Comparison of ENCODE assay signal across 7 cellular contexts in the genomic region with DNA sequence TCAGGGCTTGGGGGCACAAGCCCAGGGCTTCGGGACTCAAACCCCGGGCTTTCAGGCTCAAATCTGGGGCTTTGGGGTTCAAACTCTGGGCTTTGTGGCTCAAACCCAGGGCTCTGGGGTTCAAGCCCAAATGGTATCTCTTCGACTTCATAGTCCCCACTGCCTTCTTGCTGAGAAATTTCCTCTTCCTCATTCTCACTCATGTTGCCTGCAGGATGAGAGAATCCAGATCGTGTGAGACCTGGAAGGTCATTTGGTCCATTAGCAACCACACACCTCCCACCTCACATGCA. TPM values are rescaled to one million over a fixed set of nuclear protein-coding genes. Genes with fewer than 3 reads are reported as not detected.
DNase-seq lines count a peak whose midpoint lies in the region; ATAC-seq and TF ChIP-seq lines count a peak whose summit lies in the region.

No MANE protein-coding gene starts in this region.

- CTCF ChIA-PET in activated CD8-positive, alpha-beta T cell treated with anti-CD3 and anti-CD28 coated beads for 36 hours (lab: Charles Lee), result interaction anchor here (0.8 to 2.5 kb wide), 5 partner anchors 10 to 148 kb away, joined by 3 to 9 read pairs (median 6); partner anchors contain the start of gene DCTPP1

- H3K27me3 ChIP-seq in iPS-15b (ENCODE audit: control insufficient read depth, insufficient read depth, low read length), result no peaks in the 10 kb centered on the region

- no peak overlapping the region for H3K9ac ChIP-seq in iPS-15b (ENCODE audit: low read depth, low read length)

- no peak for DNase-seq in HFFc6
- DNase-seq in activated CD8-positive, alpha-beta T cell treated with anti-CD3 and anti-CD28 coated beads for 36 hours, result no peak

- intact Hi-C loops in activated CD8-positive, alpha-beta T cell treated with anti-CD3 and anti-CD28 coated beads for 36 hours (cut with micrococcal nuclease), result no loop called here

- H3K4me1 ChIP-seq in iPS-15b (ENCODE audit: control insufficient read depth, insufficient read depth, low read length), result peaks cover 8% of the 10 kb centered on the region

- peak overlapping the region; percentile 80 for H3K27ac Mint-ChIP-seq in HFFc6
- peak overlapping the region; percentile 66 for H3K27ac Mint-ChIP-seq in activated CD8-positive, alpha-beta T cell treated with anti-CD3 and anti-CD28 coated beads for 36 hours
- no peak overlapping the region for H3K27ac Mint-ChIP-seq in stimulated activated memory B cell treated with anti-CD40 and anti-IgM and Interleukin-4, amounts not matched to agents 10 μg/mL and 1 μg/mL and 100 μg/mL, for 72 hours

- no peak for ATAC-seq in activated CD8-positive, alpha-beta T cell treated with anti-CD3 and anti-CD28 coated beads for 36 hours
- no peak for ATAC-seq in stimulated activated memory B cell treated with anti-CD40 and anti-IgM and Interleukin-4, amounts not matched to agents 10 μg/mL and 1 μg/mL and 100 μg/mL, for 72 hours
- ATAC-seq in HG02678 (IDR thresholded peaks at IDR 0.05; ENCODE audit: unreplicated experiment), result no peak
- no peak for ATAC-seq in HG03139 (IDR thresholded peaks at IDR 0.05; ENCODE audit: unreplicated experiment)
- ATAC-seq in HG02973 (IDR thresholded peaks at IDR 0.05; ENCODE audit: unreplicated experiment), result no peak

- H3K9me3 Mint-ChIP-seq in HFFc6, result no peaks in the 10 kb centered on the region
- no peaks in the 10 kb centered on the region for H3K9me3 Mint-ChIP-seq in activated CD8-positive, alpha-beta T cell treated with anti-CD3 and anti-CD28 coated beads for 36 hours
- H3K9me3 Mint-ChIP-seq in stimulated activated memory B cell treated with anti-CD40 and anti-IgM and Interleukin-4, amounts not matched to agents 10 μg/mL and 1 μg/mL and 100 μg/mL, for 72 hours, result no peaks in the 10 kb centered on the region

- peaks cover 2% of the 10 kb centered on the region for H3K36me3 ChIP-seq in iPS-15b (ENCODE audit: control insufficient read depth, insufficient read depth, low read length)

- peaks cover 16% of the 10 kb centered on the region for H3K4me1 Mint-ChIP-seq in HFFc6 (ENCODE audit: low read depth)
- H3K4me1 Mint-ChIP-seq in activated CD8-positive, alpha-beta T cell treated with anti-CD3 and anti-CD28 coated beads for 36 hours (ENCODE audit: low read depth), result peaks cover 27% of the 10 kb centered on the region
- peaks cover 34% of the 10 kb centered on the region for H3K4me1 Mint-ChIP-seq in stimulated activated memory B cell treated with anti-CD40 and anti-IgM and Interleukin-4, amounts not matched to agents 10 μg/mL and 1 μg/mL and 100 μg/mL, for 72 hours

- TF ChIP-seq CTCF in HFFc6 (IDR thresholded peaks at IDR 0.05), result no peak
- no peak for TF ChIP-seq CTCF in activated CD8-positive, alpha-beta T cell treated with anti-CD3 and anti-CD28 coated beads for 36 hours (IDR thresholded peaks at IDR 0.05)

- H3K9me3 ChIP-seq in iPS-15b (ENCODE audit: control insufficient read depth, insufficient read depth, low read length), result no peaks in the 10 kb centered on the region

- peak overlapping the region; percentile 88 for H3K4me3 Mint-ChIP-seq in HFFc6
- H3K4me3 Mint-ChIP-seq in activated CD8-positive, alpha-beta T cell treated with anti-CD3 and anti-CD28 coated beads for 36 hours, result peak overlapping the region; percentile 71
- H3K4me3 Mint-ChIP-seq in stimulated activated memory B cell treated with anti-CD40 and anti-IgM and Interleukin-4, amounts not matched to agents 10 μg/mL and 1 μg/mL and 100 μg/mL, for 72 hours, result peak overlapping the region; percentile 77

- no peaks in the 10 kb centered on the region; the same call in 1 of the 2 replicates for H3K27me3 Mint-ChIP-seq in HFFc6 (ENCODE audit: insufficient read depth)
- no peaks in the 10 kb centered on the region for H3K27me3 Mint-ChIP-seq in activated CD8-positive, alpha-beta T cell treated with anti-CD3 and anti-CD28 coated beads for 36 hours
- H3K27me3 Mint-ChIP-seq in stimulated activated memory B cell treated with anti-CD40 and anti-IgM and Interleukin-4, amounts not matched to agents 10 μg/mL and 1 μg/mL and 100 μg/mL, for 72 hours, result no peaks in the 10 kb centered on the region

- 0 out of 2 replicates have a peak, but pooled peaks cover 6% of the 10 kb centered on the region for H3K36me3 Mint-ChIP-seq in HFFc6 (ENCODE audit: low read depth)
- H3K36me3 Mint-ChIP-seq in activated CD8-positive, alpha-beta T cell treated with anti-CD3 and anti-CD28 coated beads for 36 hours (ENCODE audit: low read depth), result peaks cover 7% of the 10 kb centered on the region
- peaks cover 15% of the 10 kb centered on the region for H3K36me3 Mint-ChIP-seq in stimulated activated memory B cell treated with anti-CD40 and anti-IgM and Interleukin-4, amounts not matched to agents 10 μg/mL and 1 μg/mL and 100 μg/mL, for 72 hours

- H3K4me3 ChIP-seq in iPS-15b (ENCODE audit: low read depth, low read length), result peak overlapping the region; percentile 62

- POLR2A ChIA-PET in activated CD8-positive, alpha-beta T cell treated with anti-CD3 and anti-CD28 coated beads for 36 hours (lab: Charles Lee), result interaction anchor here (1.0 to 1.8 kb wide), 6 partner anchors 8 to 54 kb away, joined by 3 to 6 read pairs (median 4); partner anchors contain the start of genes ITGAL and ZNF747

RNA-seq across cellular contexts. Expression of gene ZNF768, which starts 0.6 kb away (rescaled TPM):
- total RNA-seq in HFFc6 (2021; fragmentation: NEBNext Ultra II Directional; extraction: Animal tissue kit (Norgen Biotek cat#: 25700)), result 10 to 100 TPM; 19.8 to 22.8 (median 20.8) TPM
- total RNA-seq in activated CD8-positive, alpha-beta T cell treated with anti-CD3 and anti-CD28 coated beads for 36 hours, result 1 to 10 TPM; 8.3 to 9.2 TPM

RNA-seq across cellular contexts. Expression of gene ZNF747, which starts 8.9 kb away (rescaled TPM):
- 1 to 10 TPM; 3.2 to 4.7 (median 3.8) TPM for total RNA-seq in HFFc6 (2021; fragmentation: NEBNext Ultra II Directional; extraction: Animal tissue kit (Norgen Biotek cat#: 25700))
- total RNA-seq in activated CD8-positive, alpha-beta T cell treated with anti-CD3 and anti-CD28 coated beads for 36 hours, result 1 to 10 TPM; 6.7 to 7.9 TPM

RNA-seq across cellular contexts. Expression of gene ZNF764, which starts 32.4 kb away (rescaled TPM):
- 1 to 10 TPM; 5.1 to 6.8 (median 5.7) TPM for total RNA-seq in HFFc6 (2021; fragmentation: NEBNext Ultra II Directional; extraction: Animal tissue kit (Norgen Biotek cat#: 25700))
- 10 to 100 TPM in 1 of 2 experiments, 1 to 10 TPM in 1; 9.7 to 10.4 TPM for total RNA-seq in activated CD8-positive, alpha-beta T cell treated with anti-CD3 and anti-CD28 coated beads for 36 hours

RNA-seq across cellular contexts. Expression of gene ZNF688, which starts 45.7 kb away (rescaled TPM):
- total RNA-seq in HFFc6 (2021; fragmentation: NEBNext Ultra II Directional; extraction: Animal tissue kit (Norgen Biotek cat#: 25700)), result 10 to 100 TPM in 1 of 6 experiments, 1 to 10 TPM in 5; 5.9 to 10.4 (median 7.6) TPM
- total RNA-seq in activated CD8-positive, alpha-beta T cell treated with anti-CD3 and anti-CD28 coated beads for 36 hours, result 1 to 10 TPM; 4.7 to 5.5 TPM

RNA-seq across cellular contexts. Expression of gene ITGAL, which starts 53.2 kb away (rescaled TPM):
- total RNA-seq in HFFc6 (2021; fragmentation: NEBNext Ultra II Directional; extraction: Animal tissue kit (Norgen Biotek cat#: 25700)), result not detected
- 100 to 1,000 TPM; 274 to 285 TPM for total RNA-seq in activated CD8-positive, alpha-beta T cell treated with anti-CD3 and anti-CD28 coated beads for 36 hours
